Comparison of ENCODE assay signal across 1 cellular context in the genomic region with DNA sequence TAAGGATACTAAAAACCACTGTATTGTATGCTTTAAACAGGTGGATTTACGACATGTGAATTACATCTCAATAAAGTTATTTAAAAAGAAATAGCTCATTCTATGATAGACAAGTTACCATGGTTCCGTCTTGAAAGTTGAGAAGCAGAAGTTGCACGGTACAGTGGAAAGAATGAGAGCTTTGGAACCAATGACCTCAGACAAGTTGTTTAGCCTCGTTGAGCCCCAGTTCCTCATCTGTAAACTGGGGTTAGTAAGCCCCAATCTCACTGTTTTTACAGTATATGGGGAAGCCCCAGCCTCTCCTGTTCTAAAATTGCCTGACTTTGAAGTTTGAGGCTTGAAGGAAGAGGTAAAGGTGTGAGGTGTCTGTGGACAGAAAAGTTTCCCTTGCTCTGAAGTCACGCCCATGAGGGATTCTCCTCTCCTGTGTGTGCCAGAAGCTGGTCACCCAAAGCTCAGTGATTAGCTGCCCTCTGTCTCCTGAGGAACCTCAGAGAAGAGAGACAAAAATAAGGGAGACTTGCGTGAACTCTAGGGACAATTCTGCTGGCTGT.
TF ChIP-seq lines count a peak whose summit lies in the region.

No MANE protein-coding gene starts in this region.

TF ChIP-seq in K562, 482 proteins besides CTCF, POLR2A, EP300 and RAD21:
- TF ChIP-seq, protein P1, sequence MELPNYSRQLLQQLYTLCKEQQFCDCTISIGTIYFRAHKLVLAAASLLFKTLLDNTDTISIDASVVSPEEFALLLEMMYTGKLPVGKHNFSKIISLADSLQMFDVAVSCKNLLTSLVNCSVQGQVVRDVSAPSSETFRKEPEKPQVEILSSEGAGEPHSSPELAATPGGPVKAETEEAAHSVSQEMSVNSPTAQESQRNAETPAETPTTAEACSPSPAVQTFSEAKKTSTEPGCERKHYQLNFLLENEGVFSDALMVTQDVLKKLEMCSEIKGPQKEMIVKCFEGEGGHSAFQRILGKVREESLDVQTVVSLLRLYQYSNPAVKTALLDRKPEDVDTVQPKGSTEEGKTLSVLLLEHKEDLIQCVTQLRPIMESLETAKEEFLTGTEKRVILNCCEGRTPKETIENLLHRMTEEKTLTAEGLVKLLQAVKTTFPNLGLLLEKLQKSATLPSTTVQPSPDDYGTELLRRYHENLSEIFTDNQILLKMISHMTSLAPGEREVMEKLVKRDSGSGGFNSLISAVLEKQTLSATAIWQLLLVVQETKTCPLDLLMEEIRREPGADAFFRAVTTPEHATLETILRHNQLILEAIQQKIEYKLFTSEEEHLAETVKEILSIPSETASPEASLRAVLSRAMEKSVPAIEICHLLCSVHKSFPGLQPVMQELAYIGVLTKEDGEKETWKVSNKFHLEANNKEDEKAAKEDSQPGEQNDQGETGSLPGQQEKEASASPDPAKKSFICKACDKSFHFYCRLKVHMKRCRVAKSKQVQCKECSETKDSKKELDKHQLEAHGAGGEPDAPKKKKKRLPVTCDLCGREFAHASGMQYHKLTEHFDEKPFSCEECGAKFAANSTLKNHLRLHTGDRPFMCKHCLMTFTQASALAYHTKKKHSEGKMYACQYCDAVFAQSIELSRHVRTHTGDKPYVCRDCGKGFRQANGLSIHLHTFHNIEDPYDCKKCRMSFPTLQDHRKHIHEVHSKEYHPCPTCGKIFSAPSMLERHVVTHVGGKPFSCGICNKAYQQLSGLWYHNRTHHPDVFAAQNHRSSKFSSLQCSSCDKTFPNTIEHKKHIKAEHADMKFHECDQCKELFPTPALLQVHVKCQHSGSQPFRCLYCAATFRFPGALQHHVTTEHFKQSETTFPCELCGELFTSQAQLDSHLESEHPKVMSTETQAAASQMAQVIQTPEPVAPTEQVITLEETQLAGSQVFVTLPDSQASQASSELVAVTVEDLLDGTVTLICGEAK (IDR thresholded peaks at IDR 0.05): peak; percentile 85
- TF ChIP-seq, protein P1 (CRISPR knock-in tag; IDR thresholded peaks at IDR 0.05): peak; percentile 90
- TF ChIP-seq SPI1 (IDR thresholded peaks at IDR 0.05; ENCODE audit: borderline replicate concordance, low read depth, low read length): 0 out of 2 replicates have a peak, but pooled peaks have one; percentile 25
- no peak for TF ChIP-seq PTTG1 (tag; IDR thresholded peaks at IDR 0.05; ENCODE audit: low read depth)
- TF ChIP-seq PHF20 (IDR thresholded peaks at IDR 0.05; ENCODE audit: partially characterized antibody): no peak
TF ChIP-seq in K562: peak in this region for 2.
